8 cellular contexts compared by ENCODE assay signal in the genomic region with DNA sequence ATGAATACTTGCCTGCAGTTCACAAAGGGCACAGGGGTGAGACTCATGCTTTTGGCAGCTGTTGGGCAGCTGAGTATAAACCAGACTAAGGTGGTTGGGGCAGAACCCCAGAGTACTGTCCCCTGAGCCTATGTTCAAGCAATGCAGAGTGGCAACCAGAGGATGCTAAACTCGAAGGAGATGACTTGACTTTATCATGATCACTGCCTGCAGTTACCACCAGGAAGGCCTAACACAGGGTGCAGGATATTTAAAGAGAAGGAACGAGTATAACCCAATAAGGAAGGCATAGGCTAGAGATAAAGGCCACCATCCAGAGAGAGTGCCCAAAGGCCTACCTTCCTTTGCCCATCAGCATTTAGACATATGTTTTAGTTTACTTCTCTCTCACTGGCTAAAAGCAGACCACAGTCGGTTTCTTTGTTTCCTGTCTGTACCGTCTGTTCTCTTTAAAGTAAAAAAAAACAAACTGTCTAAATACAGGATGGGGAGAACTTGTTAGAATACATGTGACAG.
DNase-seq lines count a peak whose midpoint lies in the region; ATAC-seq and TF ChIP-seq lines count a peak whose summit lies in the region.

No MANE protein-coding gene starts in this region.

- TF ChIP-seq CTCF in AG10803 (conservative IDR thresholded peaks at IDR 0.05; ENCODE audit: low read length) (no peak), choroid plexus epithelial cell (conservative IDR thresholded peaks at IDR 0.05; ENCODE audit: low read depth, low read length) (peak; percentile 5), lower leg skin (IDR thresholded peaks at IDR 0.05) (no peak)

- intact Hi-C loops in lower leg skin (cut with DNase I; ENCODE audit: low total_unique reads): loop anchor here (10.0 kb wide), 1 partner anchor 80 kb away; a partner anchor contains a TSS

- no peak for TF ChIP-seq POLR2A in GM18505 (IDR thresholded peaks at IDR 0.05; ENCODE audit: borderline replicate concordance, extremely low read depth, insufficient read depth, insufficient read length)
- no peak for TF ChIP-seq POLR2A in lower leg skin (IDR thresholded peaks at IDR 0.05)

- peak; percentile 26 for DNase-seq in AG10803 (ENCODE audit: low read depth)
- DNase-seq in MV-4-11 (lab: John Stamatoyannopoulos, UW): peak; percentile 81
- no peak for DNase-seq in choroid plexus epithelial cell (ENCODE audit: low read depth)
- no peak for DNase-seq in DMS53 (lab: John Stamatoyannopoulos, UW)
- DNase-seq in lower leg skin (ENCODE audit: low spot score in 2 of 2): no peak
- DNase-seq in NCI-H2081 treated with DMSO at 0.1 percent for 48 hours (lab: John Stamatoyannopoulos, UW): no peak

- WGBS in lower leg skin, 2 donors: 66 to 68% methylated on average over 4 of the region's 4 CpGs

- H3K4me3 ChIP-seq in AG10803 (ENCODE audit: low read length) (no peak overlapping the region), choroid plexus epithelial cell (ENCODE audit: low read depth, low read length) (no peak overlapping the region), lower leg skin (ENCODE audit: low read depth, poor library complexity, severe bottlenecking) (no peak overlapping the region)

- peak; percentile 45 for ATAC-seq in GM18505 (IDR thresholded peaks at IDR 0.05; ENCODE audit: unreplicated experiment)
- ATAC-seq in GM18517 (IDR thresholded peaks at IDR 0.05; ENCODE audit: unreplicated experiment): no peak

Comparison
In these comparisons a context has a peak if more than half of its experiments do, and no peak if none do; other contexts are left out.
1. DNase-seq: peak in AG10803 (single experiment) and MV-4-11 (single experiment); none in choroid plexus epithelial cell (single experiment), DMS53 (single experiment), lower leg skin (0 of 2) and NCI-H2081 treated with DMSO at 0.1 percent for 48 hours (single experiment).